Comparison of ENCODE assay signal across 21 cellular contexts in the genomic region with DNA sequence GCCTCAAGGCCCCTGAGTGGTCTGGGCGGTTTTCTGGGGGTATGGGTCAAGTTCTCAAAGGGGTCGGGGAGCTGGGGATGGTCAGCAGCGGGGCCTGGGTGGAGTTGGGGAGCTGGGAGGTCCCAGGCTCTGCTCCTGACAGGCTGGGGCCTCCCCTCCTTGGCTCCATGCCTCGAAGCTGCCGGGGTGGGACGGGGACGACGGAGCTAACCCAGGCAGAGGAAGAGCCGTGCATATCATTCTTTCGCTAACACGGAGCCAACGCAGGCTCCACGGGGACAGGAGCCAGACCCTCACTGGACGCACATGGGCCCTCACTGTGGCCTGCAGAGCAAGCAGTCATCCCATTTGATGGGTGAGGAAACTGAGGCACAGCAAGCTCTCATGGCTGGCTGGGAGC.
"Had no signal": no experiment of that assay in that cellular context is flagged by ENCODE, and none has a peak within 500 bp of the region (broad histone marks: within the 10 kb centered on the region; RNA-seq: fewer than 3 reads in every experiment).

No MANE protein-coding gene starts in this region.

- H3K4me3 Mint-ChIP-seq: immature natural killer cell, memory B cell, mesothelial cell of epicardium, naive B cell had no signal

- H3K9me3 Mint-ChIP-seq: immature natural killer cell, memory B cell, mesothelial cell of epicardium, naive B cell had no signal

- ATAC-seq: left cardiac atrium, left colon, left lobe of liver, left lung, left ventricle myocardium superior, lower lobe of right lung, mucosa of descending colon had no signal

- H3K27ac Mint-ChIP-seq: immature natural killer cell, memory B cell, mesothelial cell of epicardium, naive B cell had no signal

- H3K4me1 Mint-ChIP-seq: immature natural killer cell, memory B cell, mesothelial cell of epicardium, naive B cell had no signal

- DNase-seq: hippocampal formation, hypothalamus, immature natural killer cell, islet precursor cell, kidney, kidney glomerular epithelial cell, left cardiac atrium, left colon, left lung, left ventricle myocardium inferior, left ventricle myocardium superior, lower lobe of right lung, mammary epithelial cell, mesenchymal stem cell, mesendoderm, midbrain, mucosa of descending colon, naive B cell had no signal
